ENCODE assay signal across 8 cellular contexts in genomic region chr10:17229967-17230682, GRCh38. TPM values are rescaled to one million over a fixed set of nuclear protein-coding genes. Genes with fewer than 3 reads are reported as not detected.
DNase-seq lines count a peak whose midpoint lies in the region; ATAC-seq and TF ChIP-seq lines count a peak whose summit lies in the region.

No MANE protein-coding gene starts in this region.

- ATAC-seq in GM21528 (IDR thresholded peaks at IDR 0.05; ENCODE audit: low FRiP score, unreplicated experiment), result peak; percentile 62
- ATAC-seq in heart right ventricle, result peak; percentile 44 to 76 (median 60)

- H3K9me3 Mint-ChIP-seq in activated naive CD4-positive, alpha-beta T cell treated with anti-CD3 and anti-CD28 coated beads, Interleukin-2, amount 50 U/mL, for 24 hours, result no peaks in the 10 kb centered on the region

- TF ChIP-seq CTCF in heart right ventricle (IDR thresholded peaks at IDR 0.05), result no peak

- DNase-seq in Daoy (ENCODE audit: low read depth) (peak; percentile 73), HuH-7.5 (ENCODE audit: low spot score) (peak; percentile 39), SJSA1 (ENCODE audit: low read depth in 1 of 2, low spot score in 2 of 2) (peak; percentile 80 to 84), heart right ventricle (peak; percentile 84 to 86), renal cortical epithelial cell (ENCODE audit: low read depth) (peak; percentile 54), NCI-H2029 treated with DMSO at 0.1 percent for 48 hours (lab: John Stamatoyannopoulos, UW) (no peak)

- no peaks in the 10 kb centered on the region for H3K27me3 Mint-ChIP-seq in activated naive CD4-positive, alpha-beta T cell treated with anti-CD3 and anti-CD28 coated beads, Interleukin-2, amount 50 U/mL, for 24 hours

- H3K9me3 ChIP-seq in SJSA1 (replicated peaks), result 0 out of 2 replicates have a peak, but pooled peaks cover 3% of the 10 kb centered on the region
- H3K9me3 ChIP-seq in heart right ventricle, result no peaks in the 10 kb centered on the region

- intact Hi-C loops in heart right ventricle (cut with DNase I), result loop anchor here in 6 of 10 donors (2.0 to 10.0 kb wide), 4 partner anchors 29 to 235 kb away; partner anchors contain the start of gene TRDMT1 (in 3 of the 6)

- H3K27ac ChIP-seq in SJSA1 (peak overlapping the region; percentile 70), heart right ventricle (peak overlapping the region; percentile 95 to 99 (median 98))

- H3K4me3 Mint-ChIP-seq in activated naive CD4-positive, alpha-beta T cell treated with anti-CD3 and anti-CD28 coated beads, Interleukin-2, amount 50 U/mL, for 24 hours, result peak overlapping the region; percentile 94

- peak overlapping the region; percentile 89 for H3K4me3 ChIP-seq in SJSA1
- H3K4me3 ChIP-seq in heart right ventricle, result peak overlapping the region; percentile 72 to 95 (median 86)

- H3K36me3 Mint-ChIP-seq in activated naive CD4-positive, alpha-beta T cell treated with anti-CD3 and anti-CD28 coated beads, Interleukin-2, amount 50 U/mL, for 24 hours, result peaks cover 14% of the 10 kb centered on the region

- peak overlapping the region; percentile 90 for H3K27ac Mint-ChIP-seq in activated naive CD4-positive, alpha-beta T cell treated with anti-CD3 and anti-CD28 coated beads, Interleukin-2, amount 50 U/mL, for 24 hours

- H3K4me1 Mint-ChIP-seq in activated naive CD4-positive, alpha-beta T cell treated with anti-CD3 and anti-CD28 coated beads, Interleukin-2, amount 50 U/mL, for 24 hours, result peaks cover 66% of the 10 kb centered on the region

- WGBS in heart right ventricle, 2 donors, result 0% methylated on average over 43 of the region's 43 CpGs

- H3K36me3 ChIP-seq in SJSA1 (peaks cover 60% of the 10 kb centered on the region), heart right ventricle (peaks cover 0 to 54% (median 33%) of the 10 kb centered on the region in 9 donors)

- no peaks in the 10 kb centered on the region for H3K27me3 ChIP-seq in SJSA1 (replicated peaks)
- H3K27me3 ChIP-seq in heart right ventricle, result peaks cover 0 to 14% (median 0%) of the 10 kb centered on the region in 7 donors

- H3K4me1 ChIP-seq in SJSA1 (replicated peaks) (peaks cover 53% of the 10 kb centered on the region), heart right ventricle (peaks cover 8 to 67% (median 55%) of the 10 kb centered on the region in 9 donors)

RNA-seq across cellular contexts. Expression of gene VIM, which starts 2.1 kb away (rescaled TPM):
- 5,657 and 6,746 TPM in 2 replicates for total RNA-seq in Daoy (2014; rRNA removed; shearing (Covaris generic))
- 7,646 and 7,733 TPM in 2 replicates for total RNA-seq in SJSA1 (2014; rRNA removed; shearing (Covaris generic))
- total RNA-seq in heart right ventricle (100 to 1,000 TPM; 232 to 834 (median 332) TPM), renal cortical epithelial cell (2,197 and 3,974 TPM in 2 replicates)
- 100 to 1,000 TPM; 469 to 669 TPM for polyA plus RNA-seq in heart right ventricle

RNA-seq across cellular contexts. Expression of gene TRDMT1, which starts 28.7 kb away (rescaled TPM):
- total RNA-seq in Daoy (2014; rRNA removed; shearing (Covaris generic)), result 8.4 and 9.1 TPM in 2 replicates
- 10.4 and 11.4 TPM in 2 replicates for total RNA-seq in SJSA1 (2014; rRNA removed; shearing (Covaris generic))
- total RNA-seq in heart right ventricle (1 to 10 TPM; 3.3 to 6.3 (median 4.0) TPM), renal cortical epithelial cell (5.2 and 6.1 TPM in 2 replicates)
- polyA plus RNA-seq in heart right ventricle, result 1 to 10 TPM; 2.0 to 2.3 TPM
